ENCODE assay signal across 17 cellular contexts in the genomic region with DNA sequence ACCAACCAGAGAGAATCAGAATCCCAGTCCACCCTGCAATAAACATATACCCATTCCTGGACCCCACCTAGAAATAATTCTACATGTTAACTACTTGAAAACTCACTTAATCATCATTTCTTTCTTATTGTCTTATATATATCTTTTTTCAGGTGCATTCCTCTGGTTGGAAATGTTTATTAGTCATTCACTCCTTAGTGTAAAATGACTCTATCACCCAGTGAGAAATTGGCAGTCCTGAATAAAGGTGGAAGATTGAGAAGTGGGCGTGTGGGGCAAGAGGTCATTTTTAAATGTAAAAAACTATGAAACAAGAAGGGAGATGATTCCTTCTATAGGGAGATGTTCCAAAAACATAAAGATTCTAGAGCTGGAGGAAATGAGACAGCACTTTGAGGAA.
"Had no signal": no experiment of that assay in that cellular context is flagged by ENCODE, and none has a peak within 500 bp of the region (broad histone marks: within the 10 kb centered on the region; RNA-seq: fewer than 3 reads in every experiment).

No MANE protein-coding gene starts in this region.

- H3K4me1 Mint-ChIP-seq: activated naive CD4-positive, alpha-beta T cell treated with anti-CD3 and anti-CD28 coated beads, Interleukin-2, amount 10 ng/mL, durations not matched to agents 7 days and 5 days; naive B cell had no signal

- H2AFZ ChIP-seq: parathyroid adenoma had no signal

- H3K9ac ChIP-seq: parathyroid adenoma had no signal

- H3K27ac Mint-ChIP-seq: activated CD4-positive, alpha-beta memory T cell treated with anti-CD3 and anti-CD28 coated beads for 36 hours; activated naive CD4-positive, alpha-beta T cell treated with anti-CD3 and anti-CD28 coated beads, Interleukin-2, amount 10 ng/mL, durations not matched to agents 7 days and 5 days; activated T-cell treated with anti-CD3 and anti-CD28 coated beads, Interleukin-2, amount 50 U/mL, for 72 hours; naive B cell; T-helper 1 cell treated with Interleukin-12 subunit alpha and Interleukin-12 subunit beta and Interleukin-4 antibody, amounts not matched to agents 30 μg/mL and 1 μg/mL, for 36 hours had no signal

- H3K36me3 Mint-ChIP-seq: activated CD4-positive, alpha-beta memory T cell treated with anti-CD3 and anti-CD28 coated beads for 36 hours; activated naive CD4-positive, alpha-beta T cell treated with anti-CD3 and anti-CD28 coated beads, Interleukin-2, amount 10 ng/mL, durations not matched to agents 7 days and 5 days; naive B cell had no signal

- H3K9me3 ChIP-seq: esophagus squamous epithelium, gastroesophageal sphincter, thyroid gland had no signal

- H3K36me3 ChIP-seq: cardiac muscle cell, esophagus squamous epithelium, gastroesophageal sphincter, thyroid gland had no signal

- H3K27ac ChIP-seq: cardiac muscle cell, gastroesophageal sphincter, parathyroid adenoma, thyroid gland had no signal

- H3K4me3 ChIP-seq: cardiac muscle cell, esophagus squamous epithelium, gastroesophageal sphincter, thyroid gland had no signal

- H3K27me3 ChIP-seq: cardiac muscle cell, esophagus squamous epithelium, gastroesophageal sphincter, thyroid gland had no signal

- ATAC-seq: gastroesophageal sphincter, left colon, right cardiac atrium had no signal

- H3K9me3 Mint-ChIP-seq: activated CD4-positive, alpha-beta memory T cell treated with anti-CD3 and anti-CD28 coated beads for 36 hours; activated naive CD4-positive, alpha-beta T cell treated with anti-CD3 and anti-CD28 coated beads, Interleukin-2, amount 10 ng/mL, durations not matched to agents 7 days and 5 days; activated T-cell treated with anti-CD3 and anti-CD28 coated beads, Interleukin-2, amount 50 U/mL, for 72 hours; naive B cell; stimulated activated naive CD8-positive, alpha-beta T cell treated with anti-CD3 and anti-CD28 coated beads, Interleukin-15, Interleukin-2, amounts not matched to agents 100 ng/mL and 50 ng/mL, for 24 hours; T-helper 1 cell treated with Interleukin-12 subunit alpha and Interleukin-12 subunit beta and Interleukin-4 antibody, amounts not matched to agents 30 μg/mL and 1 μg/mL, for 36 hours had no signal

- H3K4me1 ChIP-seq: parathyroid adenoma had no signal

- H3K4me3 Mint-ChIP-seq: activated CD4-positive, alpha-beta memory T cell treated with anti-CD3 and anti-CD28 coated beads for 36 hours; activated naive CD4-positive, alpha-beta T cell treated with anti-CD3 and anti-CD28 coated beads, Interleukin-2, amount 10 ng/mL, durations not matched to agents 7 days and 5 days; activated T-cell treated with anti-CD3 and anti-CD28 coated beads, Interleukin-2, amount 50 U/mL, for 72 hours; naive B cell; stimulated activated naive CD8-positive, alpha-beta T cell treated with anti-CD3 and anti-CD28 coated beads, Interleukin-15, Interleukin-2, amounts not matched to agents 100 ng/mL and 50 ng/mL, for 24 hours; T-helper 1 cell treated with Interleukin-12 subunit alpha and Interleukin-12 subunit beta and Interleukin-4 antibody, amounts not matched to agents 30 μg/mL and 1 μg/mL, for 36 hours had no signal

- DNase-seq: activated effector memory CD4-positive, alpha-beta T cell treated with Interleukin-2 at 50 U/mL for 16 hours; activated naive CD4-positive, alpha-beta T cell treated with anti-CD3 and anti-CD28 coated beads, Interleukin-2, amount 10 ng/mL, durations not matched to agents 7 days and 5 days; activated T-cell treated with anti-CD3 and anti-CD28 coated beads, Interleukin-2, amount 50 U/mL, for 72 hours; effector CD8-positive, alpha-beta T cell; esophagus squamous epithelium; left colon; naive B cell; right cardiac atrium; substantia nigra; T1000; thyroid gland had no signal

- H3K79me2 ChIP-seq: parathyroid adenoma had no signal
